In the genomic region with DNA sequence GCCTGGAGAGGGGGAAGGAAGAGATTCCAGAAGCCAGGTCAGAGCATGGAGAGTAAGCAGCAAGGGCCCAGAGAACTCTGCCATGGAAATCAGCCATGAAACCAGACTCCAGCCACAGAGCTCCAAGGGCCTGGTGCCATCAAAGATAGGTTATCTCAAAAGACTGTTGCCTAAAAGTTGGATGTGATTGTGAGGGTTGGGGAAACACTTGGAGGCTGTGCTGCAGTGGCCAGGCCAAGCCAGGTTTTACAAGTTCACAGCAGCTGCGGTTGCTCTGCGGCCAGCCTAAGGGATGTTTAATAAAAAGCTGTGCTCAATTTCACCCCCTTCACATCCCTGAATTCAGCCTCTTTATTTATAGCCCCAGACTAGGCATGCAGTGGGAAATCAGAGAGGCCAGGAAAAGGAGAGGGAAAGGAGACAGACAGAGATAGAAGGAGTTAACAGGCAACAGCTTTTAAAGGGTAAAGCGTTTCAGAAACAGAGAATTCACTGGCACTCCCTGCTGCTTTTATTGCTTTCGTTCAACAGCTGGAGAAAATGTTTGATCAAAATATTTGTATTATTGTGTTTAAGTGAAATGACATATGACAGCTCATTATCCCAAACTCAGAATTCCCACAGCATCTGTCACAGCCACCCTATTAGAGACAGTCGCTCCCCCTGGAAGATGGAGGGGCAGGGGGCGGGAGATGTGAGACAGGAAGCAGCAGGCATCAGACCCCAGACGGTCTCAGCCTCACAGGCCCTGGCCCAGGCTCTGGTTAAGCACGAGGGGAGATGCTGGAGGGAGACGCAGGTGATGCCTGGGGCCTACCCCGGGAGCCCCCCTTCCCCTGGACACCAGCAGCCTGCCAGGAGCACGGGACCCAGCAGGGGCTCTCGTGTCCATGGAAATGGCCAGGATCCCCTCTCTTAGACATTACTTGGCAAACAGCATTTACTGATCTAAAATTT, we compare ENCODE assay signal across 10 cellular contexts.
DNase-seq lines count a peak whose midpoint lies in the region; ATAC-seq and TF ChIP-seq lines count a peak whose summit lies in the region.
"Had no signal": no experiment of that assay in that cellular context is flagged by ENCODE, and none has a peak within 500 bp of the region (broad histone marks: within the 10 kb centered on the region; RNA-seq: fewer than 3 reads in every experiment).

No MANE protein-coding gene starts in this region.

- H3K36me3 Mint-ChIP-seq in H9 (ENCODE audit: insufficient read depth in 1 of 3, low read depth in 3 of 3), result peaks cover 9 to 13% (median 10%) of the 10 kb centered on the region in 3 experiments
- H3K36me3 Mint-ChIP-seq: activated naive CD8-positive, alpha-beta T cell had no signal

- CTCF ChIA-PET in PC-3 (lab: Charles Lee), result interaction anchor here (0.5 kb wide), 1 partner anchor 1952 kb away, joined by 4 read pairs; no protein-coding TSS in a partner anchor

- no peaks in the 10 kb centered on the region for H3K23me2 ChIP-seq in H9 (ENCODE audit: insufficient read length, low read depth, low read length, poor library complexity, severe bottlenecking)

- H4K8ac ChIP-seq in H9 (replicated peaks; ENCODE audit: insufficient read length, low read depth, low read length), result no peak overlapping the region

- H3K4me2 ChIP-seq in PC-3 (ENCODE audit: low read length) (peak overlapping the region; percentile 18; the same call in 1 of the 2 replicates), H9 (ENCODE audit: insufficient read depth, insufficient read length, low read length) (no peak overlapping the region)

- no peaks in the 10 kb centered on the region for H3K9me2 ChIP-seq in PC-3 (replicated peaks; ENCODE audit: low read length)

- no peaks in the 10 kb centered on the region for H3F3A ChIP-seq in PC-3 (ENCODE audit: low read length, unreplicated experiment)

- H2AFZ ChIP-seq in PC-3 (ENCODE audit: low read length) (no peak overlapping the region), H9 (ENCODE audit: low read length) (no peak overlapping the region)

- H3K4me3 ChIP-seq in PC-3 (ENCODE audit: low read length), result no peak overlapping the region
- no peak overlapping the region for H3K4me3 ChIP-seq in muscle layer of duodenum (ENCODE audit: low read depth in 1 of 2, low read length in 2 of 2)
- no peak overlapping the region for H3K4me3 ChIP-seq in upper lobe of left lung

- H3K27me3 Mint-ChIP-seq in H9 (ENCODE audit: low read depth), result peaks cover 44% of the 10 kb centered on the region
- H3K27me3 Mint-ChIP-seq: activated naive CD8-positive, alpha-beta T cell had no signal

- no peak overlapping the region for H4K5ac ChIP-seq in H9 (ENCODE audit: insufficient read length, low read depth, low read length)

- H3K9ac ChIP-seq in PC-3 (ENCODE audit: low read length) (peak overlapping the region; percentile 48), H9 (ENCODE audit: extremely low read depth, insufficient read length, low read length) (no peak overlapping the region)

- ATAC-seq in PC-3 (no peak), upper lobe of left lung (ENCODE audit: low FRiP score in 2 of 2) (peak in 1 of 2 donors; percentile 59), HG02852 (IDR thresholded peaks at IDR 0.05; ENCODE audit: unreplicated experiment) (no peak)

- H3K4ac ChIP-seq in H9 (ENCODE audit: low read depth, low read length), result no peak overlapping the region

- H3K79me2 ChIP-seq in PC-3 (ENCODE audit: low read length) (no peaks in the 10 kb centered on the region), H9 (ENCODE audit: insufficient read depth, low read length) (no peaks in the 10 kb centered on the region)

- H3K9me3 ChIP-seq in PC-3 (ENCODE audit: low read length) (no peaks in the 10 kb centered on the region), muscle layer of duodenum (ENCODE audit: control insufficient read depth in 1 of 2, low read length in 2 of 2) (no peaks in the 10 kb centered on the region), upper lobe of left lung (no peaks in the 10 kb centered on the region), H9 (ENCODE audit: control insufficient read depth, low read depth, low read length) (no peaks in the 10 kb centered on the region)

- H3K36me3 ChIP-seq in PC-3 (ENCODE audit: low read depth, low read length), result no peaks in the 10 kb centered on the region
- H3K36me3 ChIP-seq in muscle layer of duodenum (ENCODE audit: control insufficient read depth in 1 of 2, insufficient read depth in 2 of 2, low read length in 2 of 2), result no peaks in the 10 kb centered on the region
- no peaks in the 10 kb centered on the region for H3K36me3 ChIP-seq in upper lobe of left lung

- H3K56ac ChIP-seq in H9 (ENCODE audit: insufficient read length, low read depth, low read length), result no peak overlapping the region

- no peak overlapping the region for H2BK120ac ChIP-seq in H9 (ENCODE audit: low read depth, low read length, poor library complexity, severe bottlenecking)

- DNase-seq in PC-3 (no peak), fibroblast of gingiva (ENCODE audit: low read depth) (peak; percentile 34), upper lobe of left lung (peak in 1 of 2 donors; percentile 54), H9 (no peak), head of caudate nucleus (no peak)
- DNase-seq in activated CD4-positive, alpha-beta T cell treated with anti-CD3 and anti-CD28 coated beads, Interleukin-2, amount 50 U/mL, for 1 hour, result no peak
- DNase-seq: activated CD4-positive, alpha-beta T cell treated with anti-CD3 and anti-CD28 coated beads, Interleukin-2, amount 50 U/mL, for 4 hours had no signal

- POLR2A ChIA-PET in PC-3 (lab: Charles Lee; ENCODE audit: unreplicated experiment), result no interaction called here

- no peak overlapping the region for H3T11ph ChIP-seq in H9 (ENCODE audit: low read length)

- intact Hi-C loops in PC-3 (cut with micrococcal nuclease), result no loop called here
- intact Hi-C loops in head of caudate nucleus (cut with DNase I), result no loop called here

- H2BK12ac ChIP-seq in H9 (ENCODE audit: insufficient read length, low read depth, low read length), result no peak overlapping the region

- BruUV-seq in PC-3 (replicated peaks; lab: Mats Ljungman, UMichigan), result no TSS peak

- H2BK20ac ChIP-seq in H9 (ENCODE audit: low read depth, low read length, poor library complexity, severe bottlenecking), result no peak overlapping the region

- H3K27me3 ChIP-seq in PC-3 (ENCODE audit: low read length) (no peaks in the 10 kb centered on the region), muscle layer of duodenum (ENCODE audit: low read depth, low read length) (no peaks in the 10 kb centered on the region), upper lobe of left lung (no peaks in the 10 kb centered on the region), H9 (ENCODE audit: insufficient read depth, low read length) (peaks cover 43% of the 10 kb centered on the region)

- peaks cover 38 to 39% of the 10 kb centered on the region in 2 experiments for H3K4me1 Mint-ChIP-seq in H9

- WGBS in upper lobe of left lung, 2 donors, result 75 to 78% methylated on average over 12 of the region's 12 CpGs
- WGBS in H9 (ENCODE audit: extremely low coverage, insufficient read length, low lambda C conversion rate), result no CpG with 5 or more reads among the region's 12 CpGs

- H3K23ac ChIP-seq in H9 (ENCODE audit: insufficient read length, low read depth, low read length), result no peak overlapping the region

- H2AK5ac ChIP-seq in H9 (ENCODE audit: insufficient read length, low read length), result no peak overlapping the region

- TF ChIP-seq EP300 in upper lobe of left lung (IDR thresholded peaks at IDR 0.05), result no peak

- TF ChIP-seq CTCF in PC-3 (conservative IDR thresholded peaks at IDR 0.05; ENCODE audit: low read depth, low read length) (no peak), upper lobe of left lung (IDR thresholded peaks at IDR 0.05) (no peak), H9 (conservative IDR thresholded peaks at IDR 0.05) (no peak)

- no peak overlapping the region for H2BK5ac ChIP-seq in H9 (ENCODE audit: insufficient read length, low read length)

- H2BK15ac ChIP-seq in H9 (ENCODE audit: low read depth, low read length), result no peak overlapping the region

- H3K14ac ChIP-seq in H9 (ENCODE audit: insufficient read depth, low read length), result no peak overlapping the region

- H3K27ac ChIP-seq in PC-3 (ENCODE audit: low read length) (peak overlapping the region; percentile 81), muscle layer of duodenum (ENCODE audit: low read length) (peak overlapping the region; percentile 10), upper lobe of left lung (peak overlapping the region in 3 of 4 donors; percentile 6 to 56 (median 16)), H9 (ENCODE audit: insufficient read length, low read depth, low read length) (no peak overlapping the region)

- no peak for TF ChIP-seq POLR2A in upper lobe of left lung (IDR thresholded peaks at IDR 0.05)

- H3K4me3 Mint-ChIP-seq in H9, result no peak overlapping the region
- H3K4me3 Mint-ChIP-seq: activated naive CD8-positive, alpha-beta T cell had no signal

- H3K27ac Mint-ChIP-seq in H9, result peak overlapping the region in 1 of 3 experiments; percentile 24; a peak in 1 of 7 replicates
- H3K27ac Mint-ChIP-seq: activated naive CD8-positive, alpha-beta T cell had no signal

- H4K20me1 ChIP-seq in PC-3 (ENCODE audit: low read length) (no peaks in the 10 kb centered on the region), H9 (ENCODE audit: control insufficient read depth, insufficient read depth, insufficient read length) (no peaks in the 10 kb centered on the region)

- H3K79me1 ChIP-seq in H9 (ENCODE audit: insufficient read depth, low read depth, low read length, poor library complexity, severe bottlenecking), result no peaks in the 10 kb centered on the region

- no peak overlapping the region for H3K18ac ChIP-seq in H9 (ENCODE audit: insufficient read length, low read depth, low read length)

- H3K9me3 Mint-ChIP-seq in H9, result peaks cover 2 to 7% of the 10 kb centered on the region in 2 experiments; a peak in 2 of 5 replicates

- H4K91ac ChIP-seq in H9 (ENCODE audit: insufficient read length, low read depth, low read length), result no peak overlapping the region

- H3K4me1 ChIP-seq in PC-3 (ENCODE audit: insufficient read depth, low read length) (peaks cover 54% of the 10 kb centered on the region), muscle layer of duodenum (ENCODE audit: control insufficient read depth in 1 of 2, insufficient read depth in 2 of 2, low read length in 2 of 2) (peaks cover 4 to 26% of the 10 kb centered on the region in 2 donors), upper lobe of left lung (peaks cover 19 to 38% (median 26%) of the 10 kb centered on the region in 4 donors), H9 (ENCODE audit: insufficient read depth, low read length) (peaks cover 4% of the 10 kb centered on the region; the same call in 1 of the 2 replicates)
